21 cellular contexts compared by ENCODE assay signal in genomic region chr6:5832621-5833107, GRCh38.
A peak's percentile ranks its signal among the peaks of the same experiment; 100 is the strongest.
DNase-seq lines count a peak whose midpoint lies in the region; ATAC-seq and TF ChIP-seq lines count a peak whose summit lies in the region.
"Had no signal": no experiment of that assay in that cellular context is flagged by ENCODE, and none has a peak within 500 bp of the region (broad histone marks: within the 10 kb centered on the region; RNA-seq: fewer than 3 reads in every experiment).

No MANE protein-coding gene starts in this region.

- no peaks in the 10 kb centered on the region for H3K27me3 Mint-ChIP-seq in activated CD4-positive, alpha-beta T cell treated with anti-CD3 and anti-CD28 coated beads for 36 hours
- no peaks in the 10 kb centered on the region for H3K27me3 Mint-ChIP-seq in CD8-positive, alpha-beta T cell (ENCODE audit: low read depth)
- H3K27me3 Mint-ChIP-seq in activated CD4-positive, alpha-beta memory T cell treated with anti-CD3 and anti-CD28 coated beads for 36 hours: no peaks in the 10 kb centered on the region
- H3K27me3 Mint-ChIP-seq in naive thymus-derived CD8-positive, alpha-beta T cell: no peaks in the 10 kb centered on the region

- no peak overlapping the region for H3K4me3 Mint-ChIP-seq in activated CD4-positive, alpha-beta T cell treated with anti-CD3 and anti-CD28 coated beads for 36 hours
- H3K4me3 Mint-ChIP-seq in CD8-positive, alpha-beta T cell: peak overlapping the region; percentile 26
- no peak overlapping the region for H3K4me3 Mint-ChIP-seq in activated CD4-positive, alpha-beta memory T cell treated with anti-CD3 and anti-CD28 coated beads for 36 hours
- peak overlapping the region in 9 of 10 donors; percentile 18 to 84 (median 64) for H3K4me3 Mint-ChIP-seq in naive thymus-derived CD8-positive, alpha-beta T cell

- POLR2A ChIA-PET in activated CD4-positive, alpha-beta T cell treated with anti-CD3 and anti-CD28 coated beads for 36 hours (lab: Charles Lee): no interaction called here
- POLR2A ChIA-PET in CD8-positive, alpha-beta T cell (lab: Charles Lee): interaction anchor here (0.6 kb wide), 1 partner anchor 21 kb away, joined by 4 read pairs; no protein-coding TSS in a partner anchor
- POLR2A ChIA-PET in activated CD4-positive, alpha-beta memory T cell treated with anti-CD3 and anti-CD28 coated beads for 36 hours (lab: Charles Lee): interaction anchor here (0.6 kb wide), 1 partner anchor 361 kb away, joined by 5 read pairs; no protein-coding TSS in a partner anchor
- POLR2A ChIA-PET in naive thymus-derived CD8-positive, alpha-beta T cell (lab: Charles Lee): interaction anchor here (0.7 to 2.2 kb wide), 5 partner anchors 8 to 19 kb away, joined by 3 to 11 read pairs (median 6); no protein-coding TSS in a partner anchor

- H3K27me3 ChIP-seq in CD8-positive, alpha-beta T cell (ENCODE audit: insufficient read depth, low read length): no peaks in the 10 kb centered on the region
- H3K27me3 ChIP-seq: foreskin keratinocyte, thyroid gland had no signal

- H3K9me3 Mint-ChIP-seq in activated CD4-positive, alpha-beta T cell treated with anti-CD3 and anti-CD28 coated beads for 36 hours (ENCODE audit: low read depth): no peaks in the 10 kb centered on the region
- H3K9me3 Mint-ChIP-seq in CD8-positive, alpha-beta T cell: no peaks in the 10 kb centered on the region
- H3K9me3 Mint-ChIP-seq in activated CD4-positive, alpha-beta memory T cell treated with anti-CD3 and anti-CD28 coated beads for 36 hours: no peaks in the 10 kb centered on the region
- H3K9me3 Mint-ChIP-seq in naive thymus-derived CD8-positive, alpha-beta T cell: peaks cover 0 to 4% (median 0%) of the 10 kb centered on the region in 9 donors

- no peak overlapping the region for H3K27ac ChIP-seq in CD8-positive, alpha-beta T cell (ENCODE audit: low read depth, low read length)
- H3K27ac ChIP-seq: foreskin keratinocyte, prostate gland, SK-N-MC, thyroid gland had no signal

- H3K4me3 ChIP-seq in CD8-positive, alpha-beta T cell (ENCODE audit: low read depth, low read length): no peak overlapping the region
- H3K4me3 ChIP-seq: prostate gland, SK-N-MC, smooth muscle cell, thyroid gland had no signal

- H3K27ac Mint-ChIP-seq in activated CD4-positive, alpha-beta T cell treated with anti-CD3 and anti-CD28 coated beads for 36 hours: peak overlapping the region; percentile 6
- H3K27ac Mint-ChIP-seq in CD8-positive, alpha-beta T cell: peak overlapping the region; percentile 85
- peak overlapping the region; percentile 75 for H3K27ac Mint-ChIP-seq in activated CD4-positive, alpha-beta memory T cell treated with anti-CD3 and anti-CD28 coated beads for 36 hours
- peak overlapping the region; percentile 69 to 97 (median 92) for H3K27ac Mint-ChIP-seq in naive thymus-derived CD8-positive, alpha-beta T cell

- no peak for DNase-seq in activated CD4-positive, alpha-beta T cell treated with anti-CD3 and anti-CD28 coated beads for 36 hours
- no peak for DNase-seq in activated CD4-positive, alpha-beta T cell treated with anti-CD3 and anti-CD28 coated beads, Interleukin-2, amount 50 U/mL, for 1 hour
- no peak for DNase-seq in CD8-positive, alpha-beta T cell
- no peak for DNase-seq in activated CD4-positive, alpha-beta memory T cell treated with anti-CD3 and anti-CD28 coated beads for 36 hours
- DNase-seq in naive thymus-derived CD8-positive, alpha-beta T cell: no peak
- DNase-seq in left cardiac atrium (no peak), OCI-M1 (lab: John Stamatoyannopoulos, UW) (no peak)
- DNase-seq: activated effector memory CD4-positive, alpha-beta T cell treated with anti-CD3 and anti-CD28 coated beads, Interleukin-2, amount 50 U/mL, for 16 hours; C1 segment of cervical spinal cord; DMS79; foreskin keratinocyte; kidney glomerular epithelial cell; mesendoderm; NCI-H1694; NCI-H2227 treated with DMSO at 0.1 percent for 48 hours; stimulated activated CD8-positive, alpha-beta memory T cell treated with anti-CD3 and anti-CD28 coated beads, Interleukin-4, amount 100 ng/mL, for 48 hours; thyroid gland had no signal

- H3K4me1 ChIP-seq in CD8-positive, alpha-beta T cell (ENCODE audit: insufficient read depth, low read length): peaks cover 46% of the 10 kb centered on the region
- H3K4me1 ChIP-seq: foreskin keratinocyte, prostate gland had no signal

- CTCF ChIA-PET in activated CD4-positive, alpha-beta T cell treated with anti-CD3 and anti-CD28 coated beads for 36 hours (lab: Charles Lee): interaction anchor here (0.7 to 0.8 kb wide), 2 partner anchors 17 to 330 kb away, joined by 3 to 4 read pairs; no protein-coding TSS in a partner anchor
- CTCF ChIA-PET in CD8-positive, alpha-beta T cell (lab: Charles Lee): interaction anchor here (0.8 to 1.2 kb wide), 4 partner anchors 11 to 689 kb away, joined by 3 read pairs; no protein-coding TSS in a partner anchor
- CTCF ChIA-PET in activated CD4-positive, alpha-beta memory T cell treated with anti-CD3 and anti-CD28 coated beads for 36 hours (lab: Charles Lee): no interaction called here

- H3K4me1 Mint-ChIP-seq in activated CD4-positive, alpha-beta T cell treated with anti-CD3 and anti-CD28 coated beads for 36 hours: peaks cover 39% of the 10 kb centered on the region
- H3K4me1 Mint-ChIP-seq in CD8-positive, alpha-beta T cell (ENCODE audit: low read depth): peaks cover 45% of the 10 kb centered on the region
- peaks cover 32% of the 10 kb centered on the region for H3K4me1 Mint-ChIP-seq in activated CD4-positive, alpha-beta memory T cell treated with anti-CD3 and anti-CD28 coated beads for 36 hours (ENCODE audit: low read depth)
- H3K4me1 Mint-ChIP-seq in naive thymus-derived CD8-positive, alpha-beta T cell: peaks cover 23 to 64% (median 54%) of the 10 kb centered on the region in 4 donors

- H3K9me3 ChIP-seq in CD8-positive, alpha-beta T cell (ENCODE audit: low read length): no peaks in the 10 kb centered on the region
- H3K9me3 ChIP-seq: prostate gland, thyroid gland had no signal

- TF ChIP-seq CTCF in CD8-positive, alpha-beta T cell (IDR thresholded peaks at IDR 0.05): no peak

- intact Hi-C loops in activated CD4-positive, alpha-beta T cell treated with anti-CD3 and anti-CD28 coated beads for 36 hours (cut with DNase I, micrococcal nuclease): no loop called here
- intact Hi-C loops in CD8-positive, alpha-beta T cell (cut with DNase I, micrococcal nuclease): loop anchor here in 1 of 2 experiments (5.0 kb wide), 1 partner anchor 35 kb away; no protein-coding TSS in a partner anchor
- intact Hi-C loops in activated CD4-positive, alpha-beta memory T cell treated with anti-CD3 and anti-CD28 coated beads for 36 hours (cut with micrococcal nuclease): no loop called here
- intact Hi-C loops in left cardiac atrium (cut with DNase I): no loop called here

- H3K36me3 ChIP-seq in CD8-positive, alpha-beta T cell (ENCODE audit: insufficient read depth, low read length): no peaks in the 10 kb centered on the region
- H3K36me3 ChIP-seq: prostate gland, thyroid gland had no signal

- no peaks in the 10 kb centered on the region for H3K36me3 Mint-ChIP-seq in activated CD4-positive, alpha-beta T cell treated with anti-CD3 and anti-CD28 coated beads for 36 hours (ENCODE audit: low read depth)
- H3K36me3 Mint-ChIP-seq in CD8-positive, alpha-beta T cell: no peaks in the 10 kb centered on the region
- no peaks in the 10 kb centered on the region for H3K36me3 Mint-ChIP-seq in activated CD4-positive, alpha-beta memory T cell treated with anti-CD3 and anti-CD28 coated beads for 36 hours
- H3K36me3 Mint-ChIP-seq in naive thymus-derived CD8-positive, alpha-beta T cell: no peaks in the 10 kb centered on the region

- no peak for ATAC-seq in activated CD4-positive, alpha-beta T cell treated with anti-CD3 and anti-CD28 coated beads for 36 hours
- no peak for ATAC-seq in CD8-positive, alpha-beta T cell
- ATAC-seq in naive thymus-derived CD8-positive, alpha-beta T cell: no peak
- ATAC-seq in left cardiac atrium: no peak
- ATAC-seq in HG02588 (IDR thresholded peaks at IDR 0.05; ENCODE audit: unreplicated experiment): no peak
- ATAC-seq: foreskin keratinocyte had no signal

Comparison
In these comparisons a context has a peak if more than half of its experiments do, and no peak if none do; other contexts are left out.
1. H3K27ac Mint-ChIP-seq: peak in every context shown above with its lines; median percentile 92 in naive thymus-derived CD8-positive, alpha-beta T cell; 85 in CD8-positive, alpha-beta T cell; 75 in activated CD4-positive, alpha-beta memory T cell treated with anti-CD3 and anti-CD28 coated beads for 36 hours; 6 in activated CD4-positive, alpha-beta T cell treated with anti-CD3 and anti-CD28 coated beads for 36 hours.
2. H3K4me3 Mint-ChIP-seq: peak in CD8-positive, alpha-beta T cell (single experiment) and naive thymus-derived CD8-positive, alpha-beta T cell (9 of 10); none in activated CD4-positive, alpha-beta T cell treated with anti-CD3 and anti-CD28 coated beads for 36 hours (single experiment) and activated CD4-positive, alpha-beta memory T cell treated with anti-CD3 and anti-CD28 coated beads for 36 hours (single experiment).